In genomic region chr20:801678-802077, GRCh38 we compare ENCODE assay signal across 29 cellular contexts.
"Had no signal": no experiment of that assay in that cellular context is flagged by ENCODE, and none has a peak within 500 bp of the region (broad histone marks: within the 10 kb centered on the region; RNA-seq: fewer than 3 reads in every experiment).

No MANE protein-coding gene starts in this region.

- H3K4me1 Mint-ChIP-seq: stimulated activated effector memory CD8-positive, alpha-beta T cell treated with anti-CD3 and anti-CD28 coated beads, Interleukin-12 subunit alpha, Interleukin-12 subunit beta, amount 100 ng/mL, for 72 hours; stimulated activated memory B cell treated with anti-CD40 and anti-IgM and Interleukin-4, amounts not matched to agents 10 μg/mL and 1 μg/mL and 100 μg/mL, for 72 hours; stimulated activated naive B cell treated with anti-CD40 and anti-IgM and Interleukin-4, amounts not matched to agents 10 μg/mL and 1 μg/mL and 100 μg/mL, for 72 hours; stimulated activated naive CD8-positive, alpha-beta T cell treated with anti-CD3 and anti-CD28 coated beads, Interleukin-15, amount 100 ng/mL, for 72 hours had no signal

- H3K9me3 ChIP-seq: suprapubic skin, testis, thoracic aorta, thyroid gland, tibial artery, upper lobe of right lung, uterus, vagina had no signal

- H3K36me3 ChIP-seq: stomach, suprapubic skin, thoracic aorta, thyroid gland, tibial artery, tibial nerve, transverse colon, upper lobe of left lung, upper lobe of right lung, uterus, vagina had no signal

- H3K27ac Mint-ChIP-seq: stimulated activated effector memory CD8-positive, alpha-beta T cell treated with anti-CD3 and anti-CD28 coated beads, Interleukin-12 subunit alpha, Interleukin-12 subunit beta, amount 100 ng/mL, for 72 hours; stimulated activated memory B cell treated with anti-CD40 and anti-IgM and Interleukin-4, amounts not matched to agents 10 μg/mL and 1 μg/mL and 100 μg/mL, for 72 hours; stimulated activated naive B cell treated with anti-CD40 and anti-IgM and Interleukin-4, amounts not matched to agents 10 μg/mL and 1 μg/mL and 100 μg/mL, for 72 hours; stimulated activated naive CD8-positive, alpha-beta T cell treated with anti-CD3 and anti-CD28 coated beads, Interleukin-15, amount 100 ng/mL, for 72 hours; stimulated activated naive CD8-positive, alpha-beta T cell treated with anti-CD3 and anti-CD28 coated beads, Interleukin-15, Interleukin-2, amounts not matched to agents 100 ng/mL and 50 ng/mL, for 24 hours; type B pancreatic cell had no signal

- H3K27ac ChIP-seq: stomach, suprapubic skin, testis, thoracic aorta, thyroid gland, tibial artery, tibial nerve, transverse colon, upper lobe of left lung, upper lobe of right lung, uterus, vagina had no signal

- H3K4me3 ChIP-seq: stomach, suprapubic skin, testis, thoracic aorta, thyroid gland, tibial artery, tibial nerve, transverse colon, upper lobe of left lung, upper lobe of right lung, uterus, vagina had no signal

- H3K36me3 Mint-ChIP-seq: stimulated activated effector memory CD8-positive, alpha-beta T cell treated with anti-CD3 and anti-CD28 coated beads, Interleukin-12 subunit alpha, Interleukin-12 subunit beta, amount 100 ng/mL, for 72 hours; stimulated activated memory B cell treated with anti-CD40 and anti-IgM and Interleukin-4, amounts not matched to agents 10 μg/mL and 1 μg/mL and 100 μg/mL, for 72 hours; stimulated activated naive B cell treated with anti-CD40 and anti-IgM and Interleukin-4, amounts not matched to agents 10 μg/mL and 1 μg/mL and 100 μg/mL, for 72 hours; type B pancreatic cell had no signal

- H3K4me3 Mint-ChIP-seq: stimulated activated effector memory CD8-positive, alpha-beta T cell treated with anti-CD3 and anti-CD28 coated beads, Interleukin-12 subunit alpha, Interleukin-12 subunit beta, amount 100 ng/mL, for 72 hours; stimulated activated memory B cell treated with anti-CD40 and anti-IgM and Interleukin-4, amounts not matched to agents 10 μg/mL and 1 μg/mL and 100 μg/mL, for 72 hours; stimulated activated naive B cell treated with anti-CD40 and anti-IgM and Interleukin-4, amounts not matched to agents 10 μg/mL and 1 μg/mL and 100 μg/mL, for 72 hours; stimulated activated naive CD8-positive, alpha-beta T cell treated with anti-CD3 and anti-CD28 coated beads, Interleukin-15, amount 100 ng/mL, for 72 hours; stimulated activated naive CD8-positive, alpha-beta T cell treated with anti-CD3 and anti-CD28 coated beads, Interleukin-15, Interleukin-2, amounts not matched to agents 100 ng/mL and 50 ng/mL, for 24 hours; type B pancreatic cell had no signal

- ATAC-seq: stimulated activated effector memory CD8-positive, alpha-beta T cell treated with anti-CD3 and anti-CD28 coated beads, Interleukin-12 subunit alpha, Interleukin-12 subunit beta, amount 100 ng/mL, for 72 hours; stimulated activated memory B cell treated with anti-CD40 and anti-IgM and Interleukin-4, amounts not matched to agents 10 μg/mL and 1 μg/mL and 100 μg/mL, for 72 hours; stimulated activated naive B cell treated with anti-CD40 and anti-IgM and Interleukin-4, amounts not matched to agents 10 μg/mL and 1 μg/mL and 100 μg/mL, for 72 hours; stimulated activated naive CD8-positive, alpha-beta T cell treated with anti-CD3 and anti-CD28 coated beads, Interleukin-15, amount 100 ng/mL, for 72 hours; stimulated activated naive CD8-positive, alpha-beta T cell treated with anti-CD3 and anti-CD28 coated beads, Interleukin-15, Interleukin-2, amounts not matched to agents 100 U/mL and 50 U/mL, for 24 hours; upper lobe of right lung had no signal

- FAIRE-seq: urothelium cell line had no signal

- H3K4me1 ChIP-seq: stomach, suprapubic skin, testis, thyroid gland, tibial artery, tibial nerve, transverse colon, upper lobe of left lung, upper lobe of right lung, uterus, vagina had no signal

- DNase-seq: stimulated activated CD4-positive, alpha-beta T cell treated with anti-CD3 and anti-CD28 coated beads, Interleukin-2, amount 100 ng/mL, for 48 hours; stimulated activated CD4-positive, alpha-beta T cell treated with anti-CD3 and anti-CD28 coated beads, Interleukin-4, amount 100 ng/mL, for 1 hour; stimulated activated CD4-positive, alpha-beta T cell treated with anti-CD3 and anti-CD28 coated beads, Interleukin-4, amount 100 ng/mL, for 24 hours; stimulated activated CD4-positive, alpha-beta T cell treated with anti-CD3 and anti-CD28 coated beads, Interleukin-4, amount 100 ng/mL, for 4 hours; stimulated activated CD8-positive, alpha-beta memory T cell treated with anti-CD3 and anti-CD28 coated beads, Interleukin-4, amount 100 ng/mL, for 48 hours; stimulated activated naive B cell treated with anti-CD40 and anti-IgM and Interleukin-4, amounts not matched to agents 10 μg/mL and 1 μg/mL and 100 μg/mL, for 72 hours; stimulated activated naive CD4-positive, alpha-beta T cell; stimulated activated naive CD4-positive, alpha-beta T cell treated with Interleukin-2 at 50 U/mL for 16 hours; stimulated activated naive CD8-positive, alpha-beta T cell treated with anti-CD3 and anti-CD28 coated beads, Interleukin-15, amount 100 ng/mL, for 72 hours; stimulated activated naive CD8-positive, alpha-beta T cell treated with anti-CD3 and anti-CD28 coated beads, Interleukin-15, Interleukin-2, amounts not matched to agents 100 U/mL and 50 U/mL, for 24 hours; stomach; substantia nigra; testis; thyroid gland; tibial artery; transverse colon; trophoblast cell; upper lobe of left lung; upper lobe of right lung; uterus had no signal
